ENCODE assay signal across 27 cellular contexts in genomic region chr16:49013727-49014080, GRCh38.
"Had no signal": no experiment of that assay in that cellular context is flagged by ENCODE, and none has a peak within 500 bp of the region (broad histone marks: within the 10 kb centered on the region; RNA-seq: fewer than 3 reads in every experiment).

No MANE protein-coding gene starts in this region.

- H3K4me1 ChIP-seq: ascending aorta, breast epithelium, gastrocnemius medialis had no signal

- H3K9me3 ChIP-seq: ascending aorta, breast epithelium, gastrocnemius medialis, heart left ventricle had no signal

- ATAC-seq: activated CD4-positive, alpha-beta T cell treated with anti-CD3 and anti-CD28 coated beads for 36 hours; activated CD8-positive, alpha-beta memory T cell treated with anti-CD3 and anti-CD28 coated beads, Interleukin-2, amount 10 ng/mL, durations not matched to agents 7 days and 5 days; activated CD8-positive, alpha-beta T cell treated with anti-CD3 and anti-CD28 coated beads, Interleukin-2, amount 10 ng/mL, durations not matched to agents 7 days and 5 days; activated naive CD4-positive, alpha-beta T cell treated with anti-CD3 and anti-CD28 coated beads, Interleukin-2, amount 50 U/mL, for 72 hours; activated T-cell treated with anti-CD3 and anti-CD28 coated beads, Interleukin-2, amount 50 U/mL, for 72 hours; gastrocnemius medialis had no signal

- DNase-seq: activated CD4-positive, alpha-beta memory T cell treated with anti-CD3 and anti-CD28 coated beads for 36 hours; activated CD4-positive, alpha-beta T cell treated with anti-CD3 and anti-CD28 coated beads for 36 hours; activated CD4-positive, alpha-beta T cell treated with anti-CD3 and anti-CD28 coated beads, Interleukin-2, amount 10 ng/mL, durations not matched to agents 24 days and 14 days; activated CD4-positive, CD25-positive, alpha-beta regulatory T cell; activated CD4-positive, CD25-positive, alpha-beta regulatory T cell treated with anti-CD3 and anti-CD28 coated beads, Interleukin-2, amount 50 U/mL, for 72 hours; activated CD8-positive, alpha-beta memory T cell treated with anti-CD3 and anti-CD28 coated beads, Interleukin-2, amount 10 ng/mL, durations not matched to agents 7 days and 5 days; activated CD8-positive, alpha-beta memory T cell treated with anti-CD3 and anti-CD28 coated beads, Interleukin-2, amount 50 U/mL, for 4 hours; activated CD8-positive, alpha-beta T cell treated with anti-CD3 and anti-CD28 coated beads, Interleukin-2, amount 10 ng/mL, durations not matched to agents 7 days and 5 days; activated gamma-delta T cell; activated naive CD4-positive, alpha-beta T cell; activated naive CD4-positive, alpha-beta T cell treated with anti-CD3 and anti-CD28 coated beads, Interleukin-2, amount 10 ng/mL, durations not matched to agents 7 days and 5 days; activated naive CD8-positive, alpha-beta T cell treated with anti-CD3 and anti-CD28 coated beads, Interleukin-2, amount 10 ng/mL, durations not matched to agents 7 days and 5 days; activated T-cell treated with anti-CD3 and anti-CD28 coated beads, Interleukin-2, amount 50 U/mL, for 1 hour; activated T-cell treated with anti-CD3 and anti-CD28 coated beads, Interleukin-2, amount 50 U/mL, for 72 hours; central memory CD4-positive, alpha-beta T cell; cortex of kidney; effector CD8-positive, alpha-beta T cell; foreskin fibroblast; gastrocnemius medialis; glutamatergic neuron; T-helper 2 cell had no signal

- H3K4me3 ChIP-seq: ascending aorta, breast epithelium, cardiac muscle cell, gastrocnemius medialis, heart left ventricle had no signal

- H3K36me3 ChIP-seq: ascending aorta, breast epithelium, cardiac muscle cell, gastrocnemius medialis, heart left ventricle had no signal

- H3K27me3 ChIP-seq: ascending aorta, cardiac muscle cell, heart left ventricle had no signal

- H3K27ac ChIP-seq: ascending aorta, breast epithelium, cardiac muscle cell, epithelial cell of prostate, gastrocnemius medialis had no signal
